ENCODE assay signal across 17 cellular contexts in genomic region chr16:54453863-54454262, GRCh38.
"Had no signal": no experiment of that assay in that cellular context is flagged by ENCODE, and none has a peak within 500 bp of the region (broad histone marks: within the 10 kb centered on the region; RNA-seq: fewer than 3 reads in every experiment).

No MANE protein-coding gene starts in this region.

- H3K27me3 ChIP-seq: colonic mucosa, pancreas, right lobe of liver, upper lobe of left lung, uterus had no signal

- H3K9me3 ChIP-seq: colonic mucosa, pancreas, prostate gland, right lobe of liver, spleen, tibial artery, upper lobe of left lung, uterus had no signal

- DNase-seq: colonic mucosa; effector CD4-positive, alpha-beta T cell; islet precursor cell; mesendoderm; naive thymus-derived CD8-positive, alpha-beta T cell; nucleus accumbens; pancreas; right lobe of liver; spleen; stimulated activated CD4-positive, alpha-beta T cell treated with anti-CD3 and anti-CD28 coated beads, Interleukin-15, amount 100 ng/mL, for 24 hours; stimulated activated CD4-positive, alpha-beta T cell treated with anti-CD3 and anti-CD28 coated beads, Interleukin-1b, Interleukin-23, amount 100 ng/mL, for 48 hours; stimulated activated CD4-positive, alpha-beta T cell treated with anti-CD3 and anti-CD28 coated beads, Interleukin-4, amount 100 ng/mL, for 24 hours; tibial artery; upper lobe of left lung; uterus had no signal

- H3K36me3 ChIP-seq: colonic mucosa, pancreas, prostate gland, right lobe of liver, spleen, tibial artery, upper lobe of left lung, uterus had no signal

- ATAC-seq: naive thymus-derived CD8-positive, alpha-beta T cell; pancreas; right lobe of liver; stimulated activated memory B cell treated with anti-CD40 and anti-IgM and Interleukin-4, amounts not matched to agents 10 μg/mL and 1 μg/mL and 100 μg/mL, for 72 hours had no signal

- H3K27ac ChIP-seq: colonic mucosa, pancreas, prostate gland, right lobe of liver, spleen, tibial artery, upper lobe of left lung, uterus had no signal

- H3K4me1 ChIP-seq: colonic mucosa, pancreas, spleen, tibial artery, upper lobe of left lung, uterus had no signal

- H3K4me3 ChIP-seq: colonic mucosa, pancreas, prostate gland, right lobe of liver, spleen, tibial artery, upper lobe of left lung, uterus had no signal
